8 cellular contexts compared by ENCODE assay signal in the genomic region with DNA sequence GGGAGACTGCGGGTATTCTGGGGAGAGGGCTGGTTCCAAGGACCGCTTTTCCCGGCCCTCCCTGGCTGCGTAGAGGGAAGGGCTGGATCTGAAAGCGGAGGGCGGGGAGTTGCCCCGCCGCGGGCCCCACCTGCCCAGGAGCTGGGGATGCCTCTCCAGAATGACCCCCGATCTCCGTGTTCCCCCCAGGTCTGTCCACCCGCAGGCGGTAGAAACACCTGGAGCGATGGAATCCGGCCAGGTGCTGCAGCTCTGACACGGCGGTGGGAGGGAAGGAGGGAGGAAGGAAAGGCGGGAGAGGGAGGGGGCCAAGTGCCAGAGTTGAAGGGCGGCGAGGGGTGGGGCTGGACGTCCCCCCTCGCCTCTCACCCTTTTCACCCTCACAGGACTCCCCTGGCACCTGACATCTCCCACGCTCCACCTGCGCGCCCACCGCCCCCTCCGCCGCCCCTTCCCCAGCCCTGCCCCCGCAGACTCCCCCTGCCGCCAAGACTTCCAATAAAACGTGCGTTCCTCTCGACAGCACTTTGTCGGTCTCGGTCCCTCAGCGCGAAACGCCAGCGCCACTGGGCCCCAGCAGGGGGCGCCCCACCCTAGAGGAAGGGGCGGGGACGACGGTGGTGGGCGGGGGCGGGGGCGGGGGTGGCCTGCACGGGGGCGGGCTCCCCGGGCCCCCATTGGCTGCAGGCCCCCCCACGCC. TPM values are rescaled to one million over a fixed set of nuclear protein-coding genes. Genes with fewer than 3 reads are reported as not detected.
A peak's percentile ranks its signal among the peaks of the same experiment; 100 is the strongest.
DNase-seq lines count a peak whose midpoint lies in the region; ATAC-seq and TF ChIP-seq lines count a peak whose summit lies in the region.

No MANE protein-coding gene starts in this region.

- DNase-seq in GM12864 (ENCODE audit: low read depth): no peak
- peak; percentile 79 for DNase-seq in NCI-H69 (lab: John Stamatoyannopoulos, UW)
- DNase-seq in activated T-cell treated with anti-CD3 and anti-CD28 coated beads, Interleukin-2, amount 50 U/mL, for 24 hours: peak; percentile 81
- peak; percentile 52 for DNase-seq in fibroblast of pulmonary artery (ENCODE audit: low read depth)
- no peak for DNase-seq in prostate gland (ENCODE audit: low spot score)
- DNase-seq in putamen (ENCODE audit: low spot score): no peak

- peaks cover 15% of the 10 kb centered on the region for H3K4me1 ChIP-seq in prostate gland (replicated peaks)

- H3K27me3 Mint-ChIP-seq in activated T-cell treated with anti-CD3 and anti-CD28 coated beads, Interleukin-2, amount 50 U/mL, for 24 hours: peaks cover 6% of the 10 kb centered on the region

- no peaks in the 10 kb centered on the region for H3K27me3 ChIP-seq in prostate gland (replicated peaks; ENCODE audit: insufficient read depth)

- H3K4me3 Mint-ChIP-seq in activated T-cell treated with anti-CD3 and anti-CD28 coated beads, Interleukin-2, amount 50 U/mL, for 24 hours: peak overlapping the region; percentile 73

- H3K4me1 Mint-ChIP-seq in activated T-cell treated with anti-CD3 and anti-CD28 coated beads, Interleukin-2, amount 50 U/mL, for 24 hours (ENCODE audit: low read depth): peaks cover 39% of the 10 kb centered on the region

- no peaks in the 10 kb centered on the region for H3K36me3 ChIP-seq in prostate gland

- H3K9me3 ChIP-seq in prostate gland: no peaks in the 10 kb centered on the region

- no peak for TF ChIP-seq POLR2A in prostate gland (IDR thresholded peaks at IDR 0.05)

- TF ChIP-seq CTCF in GM12864 (IDR thresholded peaks at IDR 0.05; ENCODE audit: low read depth, low read length, missing control alignments) (peak; percentile 46), fibroblast of pulmonary artery (IDR thresholded peaks at IDR 0.05; ENCODE audit: low read length, missing control alignments) (peak; percentile 38), prostate gland (IDR thresholded peaks at IDR 0.05) (peak in 3 of 4 experiments; percentile 30 to 67 (median 65))

- intact Hi-C loops in prostate gland (cut with DNase I): loop anchor here (5.0 kb wide), 1 partner anchor 125 kb away; a partner anchor contains a TSS

- ATAC-seq in GM18861 (IDR thresholded peaks at IDR 0.05; ENCODE audit: unreplicated experiment): no peak
- ATAC-seq in GM21825 (IDR thresholded peaks at IDR 0.05; ENCODE audit: unreplicated experiment): no peak

- H3K27ac ChIP-seq in prostate gland: no peak overlapping the region

- H3K27ac Mint-ChIP-seq in activated T-cell treated with anti-CD3 and anti-CD28 coated beads, Interleukin-2, amount 50 U/mL, for 24 hours: no peak overlapping the region

- H3K4me3 ChIP-seq in GM12864 (ENCODE audit: low read depth, low read length): no peak overlapping the region
- H3K4me3 ChIP-seq in fibroblast of pulmonary artery (replicated peaks; ENCODE audit: low read depth, low read length): no peak overlapping the region
- H3K4me3 ChIP-seq in prostate gland: peak overlapping the region in 1 of 2 donors; percentile 15

- no peaks in the 10 kb centered on the region for H3K9me3 Mint-ChIP-seq in activated T-cell treated with anti-CD3 and anti-CD28 coated beads, Interleukin-2, amount 50 U/mL, for 24 hours

- WGBS in prostate gland: 7% methylated on average over 49 of the region's 50 CpGs

- H3K36me3 Mint-ChIP-seq in activated T-cell treated with anti-CD3 and anti-CD28 coated beads, Interleukin-2, amount 50 U/mL, for 24 hours (ENCODE audit: low read depth): no peaks in the 10 kb centered on the region

RNA-seq across cellular contexts. Expression of a gene that starts 0.4 kb away (rescaled TPM):
- not detected for total RNA-seq in prostate gland

RNA-seq across cellular contexts. Expression of a gene that starts 4.1 kb away (rescaled TPM):
- 10 to 100 TPM; 15.9 to 30.6 TPM for total RNA-seq in prostate gland

RNA-seq across cellular contexts. Expression of a gene that starts 7.8 kb away (rescaled TPM):
- total RNA-seq in prostate gland: 10 to 100 TPM in 1 of 2 donors, 1 to 10 TPM in 1; 9.1 to 16.3 TPM

RNA-seq across cellular contexts. Expression of a gene that starts 11.9 kb away (rescaled TPM):
- 10 to 100 TPM; 18.8 to 43.2 TPM for total RNA-seq in prostate gland

RNA-seq across cellular contexts. Expression of a gene that starts 27.1 kb away (rescaled TPM):
- 1,000 to 10,000 TPM in 1 of 2 donors, 100 to 1,000 TPM in 1; 365 to 1,352 TPM for total RNA-seq in prostate gland

Comparison
In these comparisons a context has a peak if more than half of its experiments do, and no peak if none do; other contexts are left out.
1. DNase-seq: peak in NCI-H69 (single experiment), activated T-cell treated with anti-CD3 and anti-CD28 coated beads, Interleukin-2, amount 50 U/mL, for 24 hours (single experiment) and fibroblast of pulmonary artery (single experiment); none in GM12864 (single experiment), prostate gland (single experiment) and putamen (single experiment).
2. Peak in every context shown above with its lines, with median percentiles within 50 percentile points of each other: CTCF ChIP-seq.